Comparison of ENCODE assay signal across 29 cellular contexts in the genomic region with DNA sequence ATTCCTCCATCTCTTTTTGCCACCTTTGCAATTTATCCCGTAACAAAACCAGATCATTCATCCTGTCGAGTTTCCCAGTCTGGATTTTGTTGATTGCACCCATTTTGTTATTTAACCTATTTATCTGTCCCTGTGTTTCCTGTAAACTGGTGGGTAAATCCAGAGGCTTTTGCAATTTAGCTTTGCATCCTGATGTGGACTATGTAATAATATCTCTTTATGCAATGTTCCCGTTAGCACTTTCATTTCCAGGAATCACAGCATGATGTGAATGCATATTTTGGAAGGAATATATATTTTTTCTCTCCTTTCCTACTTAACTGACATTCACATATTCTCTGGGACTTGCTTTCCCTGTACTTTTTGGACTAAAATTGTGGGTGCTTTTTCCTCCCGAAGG.
"Had no signal": no experiment of that assay in that cellular context is flagged by ENCODE, and none has a peak within 500 bp of the region (broad histone marks: within the 10 kb centered on the region; RNA-seq: fewer than 3 reads in every experiment).

No MANE protein-coding gene starts in this region.

- H3K79me2 ChIP-seq: parathyroid adenoma had no signal

- H3K27ac ChIP-seq: neutrophil, ovary, parathyroid adenoma, psoas muscle, right lobe of liver, sigmoid colon, stomach, thoracic aorta, thyroid gland, tibial nerve, upper lobe of left lung, vagina had no signal

- H3K27me3 ChIP-seq: neutrophil, ovary, right lobe of liver, sigmoid colon, stomach, thyroid gland, tibial nerve, upper lobe of left lung, vagina had no signal

- H3K27me3 Mint-ChIP-seq: stimulated activated naive B cell treated with anti-CD40 and anti-IgM and Interleukin-4, amounts not matched to agents 10 μg/mL and 1 μg/mL and 100 μg/mL, for 72 hours had no signal

- ATAC-seq: natural killer cell treated with Interleukin-12 subunit alpha and Interleukin-12 subunit beta and Interleukin-15 and Interleukin-18, amount 100 ng/mL, for 72 hours; psoas muscle; right cardiac atrium; right lobe of liver; stimulated activated effector memory CD8-positive, alpha-beta T cell treated with anti-CD3 and anti-CD28 coated beads, Interleukin-12 subunit alpha, Interleukin-12 subunit beta, amount 100 ng/mL, for 72 hours; stimulated activated naive B cell treated with anti-CD40 and anti-IgM and Interleukin-4, amounts not matched to agents 10 μg/mL and 1 μg/mL and 100 μg/mL, for 72 hours had no signal

- H3K4me3 ChIP-seq: ovary, psoas muscle, right lobe of liver, sigmoid colon, stomach, thoracic aorta, thyroid gland, tibial nerve, upper lobe of left lung, vagina had no signal

- H3K27ac Mint-ChIP-seq: natural killer cell treated with Interleukin-12 subunit alpha and Interleukin-12 subunit beta and Interleukin-15 and Interleukin-18, amount 100 ng/mL, for 72 hours; nephron progenitor cell; progenitor cell of endocrine pancreas; stimulated activated effector memory CD8-positive, alpha-beta T cell treated with anti-CD3 and anti-CD28 coated beads, Interleukin-12 subunit alpha, Interleukin-12 subunit beta, amount 100 ng/mL, for 72 hours; stimulated activated naive B cell treated with anti-CD40 and anti-IgM and Interleukin-4, amounts not matched to agents 10 μg/mL and 1 μg/mL and 100 μg/mL, for 72 hours; stimulated activated naive CD8-positive, alpha-beta T cell treated with anti-CD3 and anti-CD28 coated beads, Interleukin-15, Interleukin-2, amounts not matched to agents 100 ng/mL and 50 ng/mL, for 24 hours had no signal

- H3K4me1 ChIP-seq: parathyroid adenoma, psoas muscle, right lobe of liver, sigmoid colon, stomach, thyroid gland, tibial nerve, upper lobe of left lung, vagina had no signal

- H3K36me3 Mint-ChIP-seq: stimulated activated effector memory CD8-positive, alpha-beta T cell treated with anti-CD3 and anti-CD28 coated beads, Interleukin-12 subunit alpha, Interleukin-12 subunit beta, amount 100 ng/mL, for 72 hours; stimulated activated naive B cell treated with anti-CD40 and anti-IgM and Interleukin-4, amounts not matched to agents 10 μg/mL and 1 μg/mL and 100 μg/mL, for 72 hours had no signal

- H3K4me1 Mint-ChIP-seq: neural crest cell; stimulated activated effector memory CD8-positive, alpha-beta T cell treated with anti-CD3 and anti-CD28 coated beads, Interleukin-12 subunit alpha, Interleukin-12 subunit beta, amount 100 ng/mL, for 72 hours; stimulated activated naive B cell treated with anti-CD40 and anti-IgM and Interleukin-4, amounts not matched to agents 10 μg/mL and 1 μg/mL and 100 μg/mL, for 72 hours had no signal

- H3K36me3 ChIP-seq: neutrophil, ovary, right lobe of liver, sigmoid colon, stomach, thoracic aorta, thyroid gland, tibial nerve, upper lobe of left lung, vagina had no signal

- H3K4me3 Mint-ChIP-seq: natural killer cell treated with Interleukin-12 subunit alpha and Interleukin-12 subunit beta and Interleukin-15 and Interleukin-18, amount 100 ng/mL, for 72 hours; nephron progenitor cell; neural crest cell; stimulated activated effector memory CD8-positive, alpha-beta T cell treated with anti-CD3 and anti-CD28 coated beads, Interleukin-12 subunit alpha, Interleukin-12 subunit beta, amount 100 ng/mL, for 72 hours; stimulated activated naive B cell treated with anti-CD40 and anti-IgM and Interleukin-4, amounts not matched to agents 10 μg/mL and 1 μg/mL and 100 μg/mL, for 72 hours; stimulated activated naive CD8-positive, alpha-beta T cell treated with anti-CD3 and anti-CD28 coated beads, Interleukin-15, Interleukin-2, amounts not matched to agents 100 ng/mL and 50 ng/mL, for 24 hours had no signal

- DNase-seq: nephron progenitor cell; nucleus accumbens; ovary; posterior cingulate gyrus; psoas muscle; right cardiac atrium; right lobe of liver; sigmoid colon; small intestine; stimulated activated CD4-positive, alpha-beta T cell treated with anti-CD3 and anti-CD28 coated beads, Interleukin-15, amount 100 ng/mL, for 24 hours; stimulated activated CD4-positive, alpha-beta T cell treated with anti-CD3 and anti-CD28 coated beads, Interleukin-2, amount 100 ng/mL, for 24 hours; stimulated activated CD4-positive, alpha-beta T cell treated with anti-CD3 and anti-CD28 coated beads, Interleukin-2, amount 100 ng/mL, for 48 hours; stimulated activated CD4-positive, alpha-beta T cell treated with anti-CD3 and anti-CD28 coated beads, Interleukin-4, amount 100 ng/mL, for 24 hours; stimulated activated naive B cell treated with anti-CD40 and anti-IgM and Interleukin-4, amounts not matched to agents 10 μg/mL and 1 μg/mL and 100 μg/mL, for 72 hours; stimulated activated naive CD4-positive, alpha-beta T cell treated with Interleukin-2 at 50 U/mL for 16 hours; stomach; thyroid gland; trophoblast cell; upper lobe of left lung had no signal

- H3K9me3 Mint-ChIP-seq: stimulated activated effector memory CD8-positive, alpha-beta T cell treated with anti-CD3 and anti-CD28 coated beads, Interleukin-12 subunit alpha, Interleukin-12 subunit beta, amount 100 ng/mL, for 72 hours had no signal

- H2AFZ ChIP-seq: parathyroid adenoma had no signal
